Comparison of ENCODE assay signal across 8 cellular contexts in genomic region chr12:118058881-118059644, GRCh38. TPM values are rescaled to one million over a fixed set of nuclear protein-coding genes. Genes with fewer than 3 reads are reported as not detected.
DNase-seq lines count a peak whose midpoint lies in the region; ATAC-seq and TF ChIP-seq lines count a peak whose summit lies in the region.

No MANE protein-coding gene starts in this region.

- peak overlapping the region; percentile 84 for H3K27ac Mint-ChIP-seq in activated CD8-positive, alpha-beta T cell treated with anti-CD3 and anti-CD28 coated beads for 36 hours

- CTCF ChIA-PET in activated CD8-positive, alpha-beta T cell treated with anti-CD3 and anti-CD28 coated beads for 36 hours (lab: Charles Lee): interaction anchor here (0.8 to 0.9 kb wide), 2 partner anchors 11 to 12 kb away, joined by 3 to 4 read pairs; no protein-coding TSS in a partner anchor

- DNase-seq in HCEC 1CT: peak; percentile 57
- DNase-seq in activated CD8-positive, alpha-beta T cell treated with anti-CD3 and anti-CD28 coated beads for 36 hours: no peak
- peak in 1 of 2 donors; percentile 29 for DNase-seq in foreskin keratinocyte
- DNase-seq in NCI-H1417 treated with DMSO at 0.1 percent for 48 hours (lab: John Stamatoyannopoulos, UW): no peak

- no peaks in the 10 kb centered on the region for H3K27me3 ChIP-seq in foreskin keratinocyte
- H3K27me3 ChIP-seq in skeletal muscle tissue (ENCODE audit: control insufficient read depth in 3 of 3, insufficient read depth in 3 of 3, low read length in 3 of 3): no peaks in the 10 kb centered on the region

- H3K9me3 Mint-ChIP-seq in activated CD8-positive, alpha-beta T cell treated with anti-CD3 and anti-CD28 coated beads for 36 hours: no peaks in the 10 kb centered on the region

- POLR2A ChIA-PET in activated CD8-positive, alpha-beta T cell treated with anti-CD3 and anti-CD28 coated beads for 36 hours (lab: Charles Lee): interaction anchor here (0.7 to 1.3 kb wide), 5 partner anchors 9 to 28 kb away, joined by 3 to 6 read pairs (median 4); no protein-coding TSS in a partner anchor

- intact Hi-C loops in activated CD8-positive, alpha-beta T cell treated with anti-CD3 and anti-CD28 coated beads for 36 hours (cut with micrococcal nuclease): loop anchor here (10.0 kb wide), 1 partner anchor 184 kb away; no protein-coding TSS in a partner anchor

- no peak for ATAC-seq in activated CD8-positive, alpha-beta T cell treated with anti-CD3 and anti-CD28 coated beads for 36 hours
- ATAC-seq in foreskin keratinocyte: no peak
- ATAC-seq in GM18498 (IDR thresholded peaks at IDR 0.05; ENCODE audit: unreplicated experiment): no peak
- ATAC-seq in GM21576 (IDR thresholded peaks at IDR 0.05; ENCODE audit: unreplicated experiment): no peak
- ATAC-seq in GM18870 (IDR thresholded peaks at IDR 0.05; ENCODE audit: unreplicated experiment): no peak

- H3K4me1 ChIP-seq in foreskin keratinocyte (peaks cover 12% of the 10 kb centered on the region), skeletal muscle tissue (ENCODE audit: control insufficient read depth in 3 of 3, insufficient read depth in 3 of 3, low read length in 3 of 3) (peaks cover 23 to 36% (median 26%) of the 10 kb centered on the region in 3 donors)

- peaks cover 40% of the 10 kb centered on the region for H3K4me1 Mint-ChIP-seq in activated CD8-positive, alpha-beta T cell treated with anti-CD3 and anti-CD28 coated beads for 36 hours (ENCODE audit: low read depth)

- H3K36me3 Mint-ChIP-seq in activated CD8-positive, alpha-beta T cell treated with anti-CD3 and anti-CD28 coated beads for 36 hours (ENCODE audit: low read depth): peaks cover 2% of the 10 kb centered on the region

- H3K9me3 ChIP-seq in skeletal muscle tissue (ENCODE audit: control insufficient read depth in 3 of 3, low read length in 3 of 3): no peaks in the 10 kb centered on the region

- no peak for TF ChIP-seq CTCF in activated CD8-positive, alpha-beta T cell treated with anti-CD3 and anti-CD28 coated beads for 36 hours (IDR thresholded peaks at IDR 0.05)
- TF ChIP-seq CTCF in foreskin keratinocyte (conservative IDR thresholded peaks at IDR 0.05): no peak

- H3K27ac ChIP-seq in foreskin keratinocyte: peak overlapping the region; percentile 80
- peak overlapping the region; percentile 97 for H3K27ac ChIP-seq in skeletal muscle tissue (ENCODE audit: low read depth, low read length)

- H3K9ac ChIP-seq in skeletal muscle tissue (ENCODE audit: low read depth in 1 of 3, low read length in 3 of 3): peak overlapping the region; percentile 85 to 94 (median 91)

- no peaks in the 10 kb centered on the region for H3K36me3 ChIP-seq in skeletal muscle tissue (ENCODE audit: control insufficient read depth in 3 of 3, insufficient read depth in 3 of 3, low read length in 3 of 3)

- H3K4me3 Mint-ChIP-seq in activated CD8-positive, alpha-beta T cell treated with anti-CD3 and anti-CD28 coated beads for 36 hours: peak overlapping the region; percentile 77

- peak overlapping the region in 1 of 3 donors; percentile 89 for H3K4me3 ChIP-seq in skeletal muscle tissue (ENCODE audit: low read length in 3 of 3)

- H3K27me3 Mint-ChIP-seq in activated CD8-positive, alpha-beta T cell treated with anti-CD3 and anti-CD28 coated beads for 36 hours: no peaks in the 10 kb centered on the region

RNA-seq across cellular contexts. Expression of gene WSB2, which starts 1.9 kb away (rescaled TPM):
- 10 to 100 TPM; 26.2 to 27.9 TPM for total RNA-seq in activated CD8-positive, alpha-beta T cell treated with anti-CD3 and anti-CD28 coated beads for 36 hours
- 82.9 and 84.5 TPM in 2 replicates for total RNA-seq in foreskin keratinocyte
- polyA plus RNA-seq in foreskin keratinocyte: 47.5 and 50.6 TPM in 2 replicates
- 96.6 TPM for total RNA-seq in skeletal muscle tissue

RNA-seq across cellular contexts. Expression of gene RFC5, which starts 42.6 kb away (rescaled TPM):
- 10 to 100 TPM; 59.8 to 65.6 TPM for total RNA-seq in activated CD8-positive, alpha-beta T cell treated with anti-CD3 and anti-CD28 coated beads for 36 hours
- 39.3 and 49.6 TPM in 2 replicates for total RNA-seq in foreskin keratinocyte
- 22.0 and 30.2 TPM in 2 replicates for polyA plus RNA-seq in foreskin keratinocyte
- 16.7 TPM for total RNA-seq in skeletal muscle tissue

RNA-seq across cellular contexts. Expression of gene VSIG10, which starts 44.7 kb away (rescaled TPM):
- total RNA-seq in activated CD8-positive, alpha-beta T cell treated with anti-CD3 and anti-CD28 coated beads for 36 hours: 1 to 10 TPM; 4.2 to 5.3 TPM
- total RNA-seq in foreskin keratinocyte: 15.4 and 21.7 TPM in 2 replicates
- polyA plus RNA-seq in foreskin keratinocyte: 7.3 and 8.8 TPM in 2 replicates
- 20.4 TPM for total RNA-seq in skeletal muscle tissue
